In genomic region chr17:50064253-50064991, GRCh38 we compare ENCODE assay signal across 1 cellular context.
TF ChIP-seq lines count a peak whose summit lies in the region.

No MANE protein-coding gene starts in this region.

TF ChIP-seq in GM23338, 12 proteins besides CTCF, POLR2A, EP300 and RAD21:
- TF ChIP-seq STAT1 (IDR thresholded peaks at IDR 0.05; ENCODE audit: unreplicated experiment) (no peak), NANOG (IDR thresholded peaks at IDR 0.05; ENCODE audit: borderline replicate concordance) (no peak), POLR2AphosphoS5 (IDR thresholded peaks at IDR 0.05; ENCODE audit: low read depth) (no peak), ZNF331 (CRISPR knock-in tag; IDR thresholded peaks at IDR 0.05; ENCODE audit: low read depth) (no peak), JUNB (IDR thresholded peaks at IDR 0.05; ENCODE audit: unreplicated experiment) (no peak), ETS1 (IDR thresholded peaks at IDR 0.05) (no peak), ZNF114 (CRISPR knock-in tag; IDR thresholded peaks at IDR 0.05) (no peak), EZH2phosphoT487 (IDR thresholded peaks at IDR 0.05; ENCODE audit: unreplicated experiment) (no peak), REST (IDR thresholded peaks at IDR 0.05; ENCODE audit: unreplicated experiment) (no peak), EZH2 (IDR thresholded peaks at IDR 0.05; ENCODE audit: low read depth, unreplicated experiment) (no peak), ZNF462 (CRISPR knock-in tag; IDR thresholded peaks at IDR 0.05) (no peak), CREB1 (CRISPR knock-in tag; IDR thresholded peaks at IDR 0.05; ENCODE audit: low read depth) (no peak)
TF ChIP-seq in GM23338: peak in this region for 0.
